ENCODE assay signal across 8 cellular contexts in genomic region chr1:39026947-39027507, GRCh38. TPM values are rescaled to one million over a fixed set of nuclear protein-coding genes. Genes with fewer than 3 reads are reported as not detected.
DNase-seq lines count a peak whose midpoint lies in the region; ATAC-seq and TF ChIP-seq lines count a peak whose summit lies in the region.

No MANE protein-coding gene starts in this region.

- H3K27me3 ChIP-seq in KMS-11 (ENCODE audit: insufficient read depth, low read depth) = no peaks in the 10 kb centered on the region
- H3K27me3 ChIP-seq in naive thymus-derived CD4-positive, alpha-beta T cell (ENCODE audit: control insufficient read depth in 2 of 2, insufficient read depth in 2 of 2, low read length in 2 of 2) = no peaks in the 10 kb centered on the region

- CTCF ChIA-PET in naive thymus-derived CD4-positive, alpha-beta T cell (lab: Charles Lee) = interaction anchor here (1.0 to 1.1 kb wide), 2 partner anchors 65 to 165 kb away, joined by 3 read pairs; no protein-coding TSS in a partner anchor

- peaks cover 0 to 17% (median 16%) of the 10 kb centered on the region in 5 donors for H3K36me3 Mint-ChIP-seq in naive thymus-derived CD4-positive, alpha-beta T cell

- intact Hi-C loops in naive thymus-derived CD4-positive, alpha-beta T cell (cut with micrococcal nuclease) = loop anchor here (1.0 to 10.0 kb wide), 7 partner anchors 7 to 378 kb away; partner anchors contain the start of genes AKIRIN1 (in 2 of the 2), MYCBP (in 2 of the 2) and RRAGC (in 2 of the 2)

- H3K9me3 Mint-ChIP-seq in naive thymus-derived CD4-positive, alpha-beta T cell = no peaks in the 10 kb centered on the region

- H3K9me3 ChIP-seq in naive thymus-derived CD4-positive, alpha-beta T cell (ENCODE audit: control insufficient read depth in 2 of 3, low read length in 3 of 3) = no peaks in the 10 kb centered on the region

- TF ChIP-seq CTCF in AG10803 (conservative IDR thresholded peaks at IDR 0.05; ENCODE audit: low read length) (no peak), KMS-11 (conservative IDR thresholded peaks at IDR 0.05; ENCODE audit: low read depth, low read length) (no peak), coronary artery (IDR thresholded peaks at IDR 0.05) (no peak)

- H3K4me1 ChIP-seq in KMS-11 (ENCODE audit: low read depth, poor library complexity, severe bottlenecking) = peaks cover 7% of the 10 kb centered on the region
- peaks cover 18% of the 10 kb centered on the region in 2 donors for H3K4me1 ChIP-seq in naive thymus-derived CD4-positive, alpha-beta T cell (ENCODE audit: control insufficient read depth in 2 of 2, insufficient read depth in 2 of 2, low read length in 2 of 2)

- H3K4me2 ChIP-seq in KMS-11 = peak overlapping the region; percentile 72

- H3K79me2 ChIP-seq in KMS-11 (ENCODE audit: insufficient read depth, low read depth) = peaks cover 16% of the 10 kb centered on the region

- H3K27ac ChIP-seq in KMS-11 = peak overlapping the region; percentile 79
- H3K27ac ChIP-seq in coronary artery = peak overlapping the region; percentile 97 to 98
- H3K27ac ChIP-seq in naive thymus-derived CD4-positive, alpha-beta T cell (ENCODE audit: low read depth, low read length) = peak overlapping the region; percentile 94

- H3K4me1 Mint-ChIP-seq in naive thymus-derived CD4-positive, alpha-beta T cell = peaks cover 24 to 45% (median 36%) of the 10 kb centered on the region in 7 donors

- POLR2A ChIA-PET in naive thymus-derived CD4-positive, alpha-beta T cell (lab: Charles Lee) = interaction anchor here (1.0 to 2.6 kb wide), 12 partner anchors 8 to 711 kb away, joined by 3 to 16 read pairs (median 6); partner anchors contain the start of genes AKIRIN1, PPIE and RRAGC

- no peak for ATAC-seq in naive thymus-derived CD4-positive, alpha-beta T cell
- ATAC-seq in GM18505 (IDR thresholded peaks at IDR 0.05; ENCODE audit: unreplicated experiment) = no peak

- peak overlapping the region; percentile 90 to 100 (median 96) for H3K4me3 Mint-ChIP-seq in naive thymus-derived CD4-positive, alpha-beta T cell

- H4K20me1 ChIP-seq in KMS-11 (ENCODE audit: insufficient read depth) = no peaks in the 10 kb centered on the region

- peak overlapping the region; percentile 84; the same call in 1 of the 2 replicates for H3K9ac ChIP-seq in KMS-11

- DNase-seq in AG10803 (ENCODE audit: low read depth) (no peak), coronary artery (ENCODE audit: low spot score) (no peak), hepatic stellate cell (ENCODE audit: low spot score) (no peak), NCI-H1436 (lab: John Stamatoyannopoulos, UW) (no peak), OCI-M1 (lab: John Stamatoyannopoulos, UW) (no peak)
- no peak for DNase-seq in naive thymus-derived CD4-positive, alpha-beta T cell

- peaks cover 0 to under 1% (median 0%) of the 10 kb centered on the region in 5 donors for H3K27me3 Mint-ChIP-seq in naive thymus-derived CD4-positive, alpha-beta T cell

- no peaks in the 10 kb centered on the region for H3K36me3 ChIP-seq in KMS-11 (ENCODE audit: insufficient read depth)
- H3K36me3 ChIP-seq in naive thymus-derived CD4-positive, alpha-beta T cell (ENCODE audit: control insufficient read depth in 2 of 3, insufficient read depth in 3 of 3, low read length in 3 of 3) = peaks cover 4 to 28% (median 5%) of the 10 kb centered on the region in 3 experiments

- H3K4me3 ChIP-seq in AG10803 (ENCODE audit: low read length) = peak overlapping the region; percentile 100
- no peak overlapping the region for H3K4me3 ChIP-seq in KMS-11 (IDR thresholded peaks at IDR 0.05; ENCODE audit: insufficient read depth, low read depth, low read length)
- H3K4me3 ChIP-seq in coronary artery = peak overlapping the region; percentile 88
- peak overlapping the region; percentile 93 for H3K4me3 ChIP-seq in naive thymus-derived CD4-positive, alpha-beta T cell (ENCODE audit: low read length)

- no peak for TF ChIP-seq POLR2A in GM18505 (IDR thresholded peaks at IDR 0.05; ENCODE audit: borderline replicate concordance, extremely low read depth, insufficient read depth, insufficient read length)

- H3K27ac Mint-ChIP-seq in naive thymus-derived CD4-positive, alpha-beta T cell = peak overlapping the region; percentile 93 to 99 (median 97)

- peak overlapping the region; percentile 66; the same call in 1 of the 2 replicates for H2AFZ ChIP-seq in KMS-11 (ENCODE audit: low read depth)

RNA-seq across cellular contexts. Expression of gene NDUFS5, which starts 0.9 kb away (rescaled TPM):
- total RNA-seq in naive thymus-derived CD4-positive, alpha-beta T cell = 100 to 1,000 TPM in 4 of 5 experiments, 10 to 100 TPM in 1; 95.1 to 128 (median 115) TPM
- polyA plus RNA-seq in naive thymus-derived CD4-positive, alpha-beta T cell = 100 to 1,000 TPM; 615 to 715 TPM

RNA-seq across cellular contexts. Expression of gene AKIRIN1, which starts 36.0 kb away (rescaled TPM):
- total RNA-seq in naive thymus-derived CD4-positive, alpha-beta T cell = 10 to 100 TPM; 63.7 to 74.7 (median 70.2) TPM
- 100 to 1,000 TPM in 1 of 2 donors, 10 to 100 TPM in 1; 87.3 to 103 TPM for polyA plus RNA-seq in naive thymus-derived CD4-positive, alpha-beta T cell
